27 cellular contexts compared by ENCODE assay signal in the genomic region with DNA sequence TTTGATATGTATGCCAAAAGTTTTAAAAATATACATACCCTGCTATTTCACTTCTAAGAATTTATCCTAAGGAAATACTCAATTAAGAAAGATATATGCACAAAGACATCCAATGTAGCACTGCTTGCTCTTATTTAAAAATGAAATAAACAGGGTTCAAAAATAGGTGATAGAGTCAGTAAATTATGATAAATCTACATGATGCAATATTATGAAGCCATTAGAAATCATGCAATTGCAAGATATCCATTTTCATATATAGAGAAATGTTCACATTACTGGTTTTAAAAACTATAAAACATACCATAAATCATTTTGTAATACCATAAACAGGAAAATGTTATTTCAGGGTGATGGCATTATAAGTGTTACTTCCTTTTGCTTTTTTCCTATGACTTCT.
"Had no signal": no experiment of that assay in that cellular context is flagged by ENCODE, and none has a peak within 500 bp of the region (broad histone marks: within the 10 kb centered on the region; RNA-seq: fewer than 3 reads in every experiment).

No MANE protein-coding gene starts in this region.

- H3K27ac Mint-ChIP-seq: natural killer cell; nephron; neural progenitor cell; stimulated activated naive B cell treated with anti-CD40 and anti-IgM and Interleukin-4, amounts not matched to agents 10 μg/mL and 1 μg/mL and 100 μg/mL, for 72 hours; stimulated activated naive CD8-positive, alpha-beta T cell treated with anti-CD3 and anti-CD28 coated beads, Interleukin-15, Interleukin-2, amounts not matched to agents 100 ng/mL and 50 ng/mL, for 24 hours had no signal

- H3K27me3 ChIP-seq: neural progenitor cell, ovary, right lobe of liver, sigmoid colon, stomach, thyroid gland, tibial nerve, upper lobe of left lung, vagina had no signal

- DNase-seq: naive B cell; natural killer cell; occipital lobe; ovary; right cardiac atrium; right lobe of liver; sigmoid colon; small intestine; stimulated activated CD4-positive, alpha-beta T cell treated with anti-CD3 and anti-CD28 coated beads, Interleukin-15, amount 100 ng/mL, for 24 hours; stimulated activated CD4-positive, alpha-beta T cell treated with anti-CD3 and anti-CD28 coated beads, Interleukin-2, amount 100 ng/mL, for 24 hours; stimulated activated CD4-positive, alpha-beta T cell treated with anti-CD3 and anti-CD28 coated beads, Interleukin-2, amount 100 ng/mL, for 48 hours; stimulated activated CD4-positive, alpha-beta T cell treated with anti-CD3 and anti-CD28 coated beads, Interleukin-4, amount 100 ng/mL, for 24 hours; stimulated activated naive B cell treated with anti-CD40 and anti-IgM and Interleukin-4, amounts not matched to agents 10 μg/mL and 1 μg/mL and 100 μg/mL, for 72 hours; stimulated activated naive CD4-positive, alpha-beta T cell treated with Interleukin-2 at 50 U/mL for 16 hours; stomach; thyroid gland; trophoblast cell; upper lobe of left lung had no signal

- H3K27ac ChIP-seq: neural progenitor cell, ovary, prostate gland, right lobe of liver, sigmoid colon, thoracic aorta, thyroid gland, tibial nerve, upper lobe of left lung, vagina had no signal

- H3K4me2 ChIP-seq: neural progenitor cell had no signal

- H2AFZ ChIP-seq: neural progenitor cell had no signal

- H3K4me3 Mint-ChIP-seq: naive B cell; natural killer cell; nephron; neural progenitor cell; stimulated activated effector memory CD8-positive, alpha-beta T cell treated with anti-CD3 and anti-CD28 coated beads, Interleukin-12 subunit alpha, Interleukin-12 subunit beta, amount 100 ng/mL, for 72 hours; stimulated activated naive B cell treated with anti-CD40 and anti-IgM and Interleukin-4, amounts not matched to agents 10 μg/mL and 1 μg/mL and 100 μg/mL, for 72 hours; stimulated activated naive CD8-positive, alpha-beta T cell treated with anti-CD3 and anti-CD28 coated beads, Interleukin-15, Interleukin-2, amounts not matched to agents 100 ng/mL and 50 ng/mL, for 24 hours had no signal

- H3K9me3 Mint-ChIP-seq: naive B cell; natural killer cell; nephron; neural progenitor cell; stimulated activated effector memory CD8-positive, alpha-beta T cell treated with anti-CD3 and anti-CD28 coated beads, Interleukin-12 subunit alpha, Interleukin-12 subunit beta, amount 100 ng/mL, for 72 hours; stimulated activated naive B cell treated with anti-CD40 and anti-IgM and Interleukin-4, amounts not matched to agents 10 μg/mL and 1 μg/mL and 100 μg/mL, for 72 hours; stimulated activated naive CD8-positive, alpha-beta T cell treated with anti-CD3 and anti-CD28 coated beads, Interleukin-15, Interleukin-2, amounts not matched to agents 100 ng/mL and 50 ng/mL, for 24 hours had no signal

- ATAC-seq: natural killer cell; right cardiac atrium; right lobe of liver; stimulated activated effector memory CD8-positive, alpha-beta T cell treated with anti-CD3 and anti-CD28 coated beads, Interleukin-12 subunit alpha, Interleukin-12 subunit beta, amount 100 ng/mL, for 72 hours had no signal

- H3K9ac ChIP-seq: neural progenitor cell had no signal

- H3K4me1 ChIP-seq: neural progenitor cell, prostate gland, right lobe of liver, thyroid gland had no signal

- H3K9me3 ChIP-seq: ovary, prostate gland, right lobe of liver, sigmoid colon, stomach, thoracic aorta, thyroid gland, tibial nerve, upper lobe of left lung, vagina had no signal

- FAIRE-seq: urothelium cell line had no signal

- H3K36me3 Mint-ChIP-seq: natural killer cell; stimulated activated effector memory CD8-positive, alpha-beta T cell treated with anti-CD3 and anti-CD28 coated beads, Interleukin-12 subunit alpha, Interleukin-12 subunit beta, amount 100 ng/mL, for 72 hours had no signal

- H3K4me3 ChIP-seq: neural progenitor cell, ovary, prostate gland, right lobe of liver, sigmoid colon, stomach, thoracic aorta, thyroid gland, tibial nerve, upper lobe of left lung, vagina had no signal

- H3K27me3 Mint-ChIP-seq: naive B cell; stimulated activated naive B cell treated with anti-CD40 and anti-IgM and Interleukin-4, amounts not matched to agents 10 μg/mL and 1 μg/mL and 100 μg/mL, for 72 hours; stimulated activated naive CD8-positive, alpha-beta T cell treated with anti-CD3 and anti-CD28 coated beads, Interleukin-15, Interleukin-2, amounts not matched to agents 100 ng/mL and 50 ng/mL, for 24 hours had no signal

- H3K36me3 ChIP-seq: neural progenitor cell, ovary, prostate gland, right lobe of liver, sigmoid colon, thyroid gland, upper lobe of left lung had no signal
